ENCODE assay signal across 1 cellular context in genomic region chr19:38362076-38362945, GRCh38.
TF ChIP-seq lines count a peak whose summit lies in the region.

No MANE protein-coding gene starts in this region.

TF ChIP-seq in K562, 482 proteins besides CTCF, POLR2A, EP300 and RAD21 (continued from another document):
- TF ChIP-seq ARID4B (CRISPR knock-in tag; IDR thresholded peaks at IDR 0.05) (peak; percentile 13; the same call in 1 of the 2 replicates), CXXC5 (CRISPR knock-in tag; IDR thresholded peaks at IDR 0.05) (peak; percentile 39; the same call in 1 of the 2 replicates), ZNF12 (CRISPR knock-in tag; IDR thresholded peaks at IDR 0.05) (no peak), ZNF146 (CRISPR knock-in tag; IDR thresholded peaks at IDR 0.05; ENCODE audit: unreplicated experiment) (no peak), IRF9 (tag; IDR thresholded peaks at IDR 0.05) (no peak), ZBTB5 (IDR thresholded peaks at IDR 0.05) (peak; percentile 63), PCBP1 (IDR thresholded peaks at IDR 0.05; ENCODE audit: low read depth, low read length, poor library complexity, severe bottlenecking) (peak; percentile 60), ZNF561 (CRISPR knock-in tag; conservative IDR thresholded peaks at IDR 0.05) (no peak), PHF8 (IDR thresholded peaks at IDR 0.05; ENCODE audit: borderline replicate concordance, low read length) (peak; percentile 50; the same call in 1 of the 2 replicates), ETV1 (tag; conservative IDR thresholded peaks at IDR 0.05; ENCODE audit: low read depth) (peak; percentile 52; the same call in 1 of the 2 replicates), PRPF4 (IDR thresholded peaks at IDR 0.05; ENCODE audit: insufficient read depth, low read depth, low read length, poor library complexity, severe bottlenecking) (no peak), RB1 (IDR thresholded peaks at IDR 0.05; ENCODE audit: low read depth) (peak; percentile 17; the same call in 1 of the 2 replicates), ZBTB12 (CRISPR knock-in tag; IDR thresholded peaks at IDR 0.05) (no peak), PTTG1 (tag; IDR thresholded peaks at IDR 0.05; ENCODE audit: low read depth) (no peak), ZNF23 (CRISPR knock-in tag; IDR thresholded peaks at IDR 0.05) (no peak), TCF7 (IDR thresholded peaks at IDR 0.05; ENCODE audit: borderline replicate concordance) (no peak), ZNF431 (CRISPR knock-in tag; IDR thresholded peaks at IDR 0.05) (0 out of 2 replicates have a peak, but pooled peaks have one; percentile 41), EGR1 (conservative IDR thresholded peaks at IDR 0.05) (peak; percentile 77), SAFB (IDR thresholded peaks at IDR 0.05; ENCODE audit: borderline replicate concordance, low read depth, low read length) (no peak), HDAC2 (IDR thresholded peaks at IDR 0.05) (peak; percentile 31; the same call in 1 of the 2 replicates), TFAM (CRISPR knock-in tag; conservative IDR thresholded peaks at IDR 0.05) (no peak), NR3C1 (CRISPR knock-in tag; IDR thresholded peaks at IDR 0.05) (no peak), ZC3H8 (IDR thresholded peaks at IDR 0.05) (no peak), HMGN3 (IDR thresholded peaks at IDR 0.05; ENCODE audit: borderline replicate concordance, extremely low read depth, insufficient read length, low read depth, low read length) (peak; percentile 15), ZNF217 (CRISPR knock-in tag; IDR thresholded peaks at IDR 0.05) (no peak), CBFA2T3 (IDR thresholded peaks at IDR 0.05) (peak; percentile 52; the same call in 1 of the 2 replicates), ZNF121 (CRISPR knock-in tag; conservative IDR thresholded peaks at IDR 0.05) (no peak)
- TF ChIP-seq, protein P1, sequence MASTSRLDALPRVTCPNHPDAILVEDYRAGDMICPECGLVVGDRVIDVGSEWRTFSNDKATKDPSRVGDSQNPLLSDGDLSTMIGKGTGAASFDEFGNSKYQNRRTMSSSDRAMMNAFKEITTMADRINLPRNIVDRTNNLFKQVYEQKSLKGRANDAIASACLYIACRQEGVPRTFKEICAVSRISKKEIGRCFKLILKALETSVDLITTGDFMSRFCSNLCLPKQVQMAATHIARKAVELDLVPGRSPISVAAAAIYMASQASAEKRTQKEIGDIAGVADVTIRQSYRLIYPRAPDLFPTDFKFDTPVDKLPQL (IDR thresholded peaks at IDR 0.05; ENCODE audit: extremely low read depth, insufficient read length), result no peak
